8 cellular contexts compared by ENCODE assay signal in the genomic region with DNA sequence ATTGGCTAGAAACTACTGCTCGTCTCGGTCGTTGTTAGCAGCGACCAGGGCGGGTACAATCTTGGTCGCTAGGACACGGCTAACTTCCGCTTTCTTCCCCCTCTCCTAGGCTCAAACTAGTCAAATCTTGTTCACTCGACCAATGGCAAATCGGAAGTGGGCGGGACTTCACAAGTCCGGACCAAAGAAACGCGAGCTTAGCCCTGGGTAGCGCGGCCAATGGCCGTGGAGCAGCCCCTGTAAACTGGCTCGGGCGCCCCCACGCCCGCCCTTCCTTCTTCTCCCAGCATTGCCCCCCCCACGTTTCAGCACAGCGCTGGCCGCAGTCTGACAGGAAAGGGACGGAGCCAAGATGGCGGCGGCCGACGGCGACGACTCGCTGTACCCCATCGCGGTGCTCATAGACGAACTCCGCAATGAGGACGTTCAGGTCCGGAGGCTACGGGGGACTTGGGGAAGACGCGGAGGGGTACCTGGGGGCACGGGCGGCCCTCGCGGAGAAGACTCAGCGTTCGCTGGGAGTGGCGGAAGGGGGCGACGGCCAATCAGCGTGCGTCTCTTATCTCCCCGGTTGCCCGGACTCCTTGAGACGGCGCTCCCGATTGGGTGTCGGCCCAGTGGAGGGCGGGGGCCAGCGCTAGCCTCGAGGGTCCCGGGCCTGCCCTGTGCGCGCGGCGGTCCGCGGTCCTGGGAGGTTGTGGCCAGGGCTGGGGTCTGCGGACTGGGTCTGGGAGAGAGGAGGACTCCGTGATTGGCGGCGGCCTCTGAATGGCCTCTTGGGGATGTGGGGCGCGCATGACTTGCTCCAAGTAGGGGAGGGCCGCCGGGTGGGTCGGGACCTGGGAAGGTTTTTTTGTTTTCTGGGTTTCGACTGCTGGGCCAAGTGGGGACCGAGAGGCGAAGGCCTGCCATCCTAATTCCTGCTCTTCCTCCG. TPM values are rescaled to one million over a fixed set of nuclear protein-coding genes. Genes with fewer than 3 reads are reported as not detected.
DNase-seq lines count a peak whose midpoint lies in the region; ATAC-seq and TF ChIP-seq lines count a peak whose summit lies in the region.

A gene (plus strand): TSS at position 308 of the 934 bp plus-strand sequence. CDS start 45 bp downstream, at position 353.

- no peak for TF ChIP-seq EP300 in suprapubic skin (IDR thresholded peaks at IDR 0.05)

- H3K36me3 ChIP-seq in suprapubic skin, result peaks cover 4% of the 10 kb centered on the region

- peak; percentile 99 for DNase-seq in NCI-H1092 treated with DMSO at 0.1 percent for 48 hours (lab: John Stamatoyannopoulos, UW)
- DNase-seq in SKM-1 (lab: John Stamatoyannopoulos, UW; ENCODE audit: unreplicated experiment), result peak; percentile 98
- peak; percentile 93 to 94 for DNase-seq in activated naive CD4-positive, alpha-beta T cell treated with anti-CD3 and anti-CD28 coated beads, Interleukin-2, amount 50 U/mL, for 72 hours (ENCODE audit: low spot score in 2 of 2)
- DNase-seq in globus pallidus (ENCODE audit: low spot score), result peak; percentile 100
- peak; percentile 97 to 100 (median 100) for DNase-seq in nucleus accumbens (lab: John Stamatoyannopoulos, UW)
- DNase-seq in suprapubic skin (ENCODE audit: low spot score in 2 of 2), result peak; percentile 100

- peaks cover 52% of the 10 kb centered on the region for H3K4me1 ChIP-seq in suprapubic skin

- WGBS in suprapubic skin, result under 1% methylated on average over 14 of the region's 81 CpGs

- peak; percentile 84 to 86 for TF ChIP-seq POLR2A in suprapubic skin (IDR thresholded peaks at IDR 0.05)

- H3K27ac Mint-ChIP-seq in activated naive CD4-positive, alpha-beta T cell treated with anti-CD3 and anti-CD28 coated beads, Interleukin-2, amount 50 U/mL, for 72 hours, result peak within 1 kb of the TSS; percentile 96 to 100

- H3K9me3 Mint-ChIP-seq in activated naive CD4-positive, alpha-beta T cell treated with anti-CD3 and anti-CD28 coated beads, Interleukin-2, amount 50 U/mL, for 72 hours, result no peaks in the 10 kb centered on the region

- TF ChIP-seq CTCF in suprapubic skin (IDR thresholded peaks at IDR 0.05), result no peak

- H3K27me3 ChIP-seq in suprapubic skin, result no peaks in the 10 kb centered on the region

- peaks cover 17 to 37% of the 10 kb centered on the region in 2 donors for H3K36me3 Mint-ChIP-seq in activated naive CD4-positive, alpha-beta T cell treated with anti-CD3 and anti-CD28 coated beads, Interleukin-2, amount 50 U/mL, for 72 hours

- H3K27ac ChIP-seq in suprapubic skin, result peak within 1 kb of the TSS; percentile 99

- ATAC-seq in HG02610 (IDR thresholded peaks at IDR 0.05; ENCODE audit: unreplicated experiment), result peak; percentile 92
- peak; percentile 93 to 95 for ATAC-seq in activated naive CD4-positive, alpha-beta T cell treated with anti-CD3 and anti-CD28 coated beads, Interleukin-2, amount 50 U/mL, for 72 hours

- H3K4me3 ChIP-seq in GM08714 (ENCODE audit: low read length) (peak within 1 kb of the TSS; percentile 95), suprapubic skin (peak within 1 kb of the TSS; percentile 91)

- H3K9me3 ChIP-seq in suprapubic skin, result no peaks in the 10 kb centered on the region

RNA-seq across cellular contexts. Expression of the gene that starts here (rescaled TPM):
- total RNA-seq in activated naive CD4-positive, alpha-beta T cell treated with anti-CD3 and anti-CD28 coated beads, Interleukin-2, amount 50 U/mL, for 72 hours, result 100 to 1,000 TPM; 160 to 231 TPM
- total RNA-seq in suprapubic skin, result 100 to 1,000 TPM; 206 to 285 (median 217) TPM

Comparison
In these comparisons a context has a peak if more than half of its experiments do, and no peak if none do; other contexts are left out.
1. Peak in every context shown above with its lines: DNase-seq, ATAC-seq, H3K4me3 ChIP-seq and H3K27ac ChIP-seq.